In the genomic region with DNA sequence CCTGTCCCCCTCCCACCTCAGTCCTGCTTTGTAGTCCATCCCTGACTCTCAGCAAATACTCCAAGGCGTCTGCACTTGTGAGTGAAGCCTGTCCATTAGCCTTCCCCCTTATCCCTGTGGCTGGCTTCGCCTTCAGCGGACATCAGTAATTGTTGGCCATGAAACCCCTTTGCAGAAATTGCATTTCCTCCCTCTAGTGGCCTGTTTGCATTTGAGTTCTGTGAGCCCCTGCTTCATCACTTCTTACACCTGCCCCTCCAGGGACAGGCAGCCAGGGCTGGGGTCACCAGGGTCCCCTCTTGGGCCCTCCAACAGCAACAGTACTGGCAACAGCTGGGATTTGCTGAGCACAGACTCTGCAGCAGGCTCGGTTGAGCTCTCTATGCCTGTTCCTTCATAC, we compare ENCODE assay signal across 12 cellular contexts. TPM values are rescaled to one million over a fixed set of nuclear protein-coding genes. Genes with fewer than 3 reads are reported as not detected.
A peak's percentile ranks its signal among the peaks of the same experiment; 100 is the strongest.
DNase-seq lines count a peak whose midpoint lies in the region; ATAC-seq and TF ChIP-seq lines count a peak whose summit lies in the region.
"Had no signal": no experiment of that assay in that cellular context is flagged by ENCODE, and none has a peak within 500 bp of the region (broad histone marks: within the 10 kb centered on the region; RNA-seq: fewer than 3 reads in every experiment).

No MANE protein-coding gene starts in this region.

- intact Hi-C loops in PC-3 (cut with micrococcal nuclease) (no loop called here), posterior vena cava (cut with DNase I) (no loop called here)

- ATAC-seq in PC-3 (no peak), GM21619 (IDR thresholded peaks at IDR 0.05; ENCODE audit: unreplicated experiment) (no peak), GM21390 (IDR thresholded peaks at IDR 0.05; ENCODE audit: unreplicated experiment) (no peak)
- ATAC-seq: activated CD8-positive, alpha-beta T cell treated with anti-CD3 and anti-CD28 coated beads for 36 hours; T-helper 17 cell had no signal

- peaks cover 56% of the 10 kb centered on the region for H4K20me1 ChIP-seq in PC-3 (ENCODE audit: low read length)

- H3K4me3 ChIP-seq in GM06990 (replicated peaks; ENCODE audit: low read depth, low read length) (no peak overlapping the region), PC-3 (ENCODE audit: low read length) (no peak overlapping the region), epithelial cell of proximal tubule (ENCODE audit: low read depth, low read length) (no peak overlapping the region)
- H3K4me3 ChIP-seq: stomach had no signal

- no peaks in the 10 kb centered on the region for H3K9me3 ChIP-seq in PC-3 (ENCODE audit: low read length)
- H3K9me3 ChIP-seq: neutrophil, stomach had no signal

- no peaks in the 10 kb centered on the region for H3K79me2 ChIP-seq in PC-3 (ENCODE audit: low read length)

- H2AFZ ChIP-seq in PC-3 (ENCODE audit: low read length) = no peak overlapping the region

- TF ChIP-seq CTCF in GM06990 (IDR thresholded peaks at IDR 0.05; ENCODE audit: insufficient read depth, low read length, poor library complexity, severe bottlenecking) (peak; percentile 30), PC-3 (conservative IDR thresholded peaks at IDR 0.05; ENCODE audit: low read depth, low read length) (peak; percentile 37; the same call in 1 of the 2 replicates), epithelial cell of proximal tubule (conservative IDR thresholded peaks at IDR 0.05; ENCODE audit: low read depth, low read length) (peak; percentile 38)

- no peak overlapping the region for H3K27ac ChIP-seq in PC-3 (ENCODE audit: low read length)
- H3K27ac ChIP-seq: neutrophil, stomach had no signal

- BruUV-seq in PC-3 (replicated peaks; lab: Mats Ljungman, UMichigan) = no TSS peak

- H3K9me2 ChIP-seq in PC-3 (replicated peaks; ENCODE audit: low read length) = no peaks in the 10 kb centered on the region

- no peak overlapping the region for H3K4me2 ChIP-seq in PC-3 (ENCODE audit: low read length)

- CTCF ChIA-PET in PC-3 (lab: Charles Lee) = no interaction called here

- H3F3A ChIP-seq in PC-3 (ENCODE audit: low read length, unreplicated experiment) = peaks cover 90% of the 10 kb centered on the region

- peaks cover 10% of the 10 kb centered on the region; the same call in 1 of the 2 replicates for H3K4me1 ChIP-seq in PC-3 (ENCODE audit: insufficient read depth, low read length)
- H3K4me1 ChIP-seq: stomach had no signal

- POLR2A ChIA-PET in PC-3 (lab: Charles Lee; ENCODE audit: unreplicated experiment) = no interaction called here

- H3K9ac ChIP-seq in PC-3 (ENCODE audit: low read length) = no peak overlapping the region

- no peaks in the 10 kb centered on the region for H3K27me3 ChIP-seq in GM06990 (replicated peaks; ENCODE audit: control insufficient read depth, insufficient read depth, low read length)
- H3K27me3 ChIP-seq in PC-3 (ENCODE audit: low read length) = no peaks in the 10 kb centered on the region
- H3K27me3 ChIP-seq: neutrophil had no signal

- no peaks in the 10 kb centered on the region; the same call in 1 of the 2 replicates for H3K36me3 ChIP-seq in GM06990 (ENCODE audit: control insufficient read depth, insufficient read depth, low read length)
- peaks cover 88% of the 10 kb centered on the region for H3K36me3 ChIP-seq in PC-3 (ENCODE audit: low read depth, low read length)
- H3K36me3 ChIP-seq: neutrophil had no signal

- DNase-seq in GM06990 (ENCODE audit: extremely low read depth, insufficient read length) (no peak), PC-3 (peak; percentile 14), epithelial cell of proximal tubule (ENCODE audit: low read depth) (no peak), posterior vena cava (ENCODE audit: low spot score) (peak; percentile 42), EL (no peak)
- DNase-seq: activated CD8-positive, alpha-beta T cell treated with anti-CD3 and anti-CD28 coated beads for 36 hours; activated naive CD4-positive, alpha-beta T cell treated with Interleukin-2 at 50 U/mL for 16 hours; stomach; T-helper 17 cell had no signal

RNA-seq across cellular contexts. Expression of gene LRRK1, which starts 9.0 kb away (rescaled TPM):
- total RNA-seq in PC-3 (2014; rRNA removed) (7.0 and 11.4 TPM in 2 replicates), epithelial cell of proximal tubule (8.1 and 8.8 TPM in 2 replicates), posterior vena cava (10 to 100 TPM; 22.3 to 24.9 TPM)

RNA-seq across cellular contexts. Expression of gene ALDH1A3, which starts 30.5 kb away (rescaled TPM):
- 5,398 and 6,043 TPM in 2 replicates for total RNA-seq in PC-3 (2014; rRNA removed)
- total RNA-seq in epithelial cell of proximal tubule = 79.9 and 141 TPM in 2 replicates
- 10 to 100 TPM; 26.6 to 29.9 TPM for total RNA-seq in posterior vena cava
- total RNA-seq: activated CD8-positive, alpha-beta T cell treated with anti-CD3 and anti-CD28 coated beads for 36 hours; T-helper 17 cell had no signal

Comparison
In these comparisons a context has a peak if more than half of its experiments do, and no peak if none do; other contexts are left out.
1. DNase-seq: peak in PC-3 (single experiment) and posterior vena cava (single experiment); none in GM06990 (single experiment), epithelial cell of proximal tubule (single experiment) and EL (single experiment).
2. RNA of gene ALDH1A3, which starts 30.5 kb away (total RNA-seq): 5,398 to 6,043 TPM in PC-3; 79.9 to 141 TPM in epithelial cell of proximal tubule and 26.6 to 29.9 TPM in posterior vena cava; every median in the first group is over 10 times any median in the second.
3. Peak in every context shown above with its lines, with median percentiles within 50 percentile points of each other: CTCF ChIP-seq.